Comparison of ENCODE assay signal across 12 cellular contexts in the genomic region with DNA sequence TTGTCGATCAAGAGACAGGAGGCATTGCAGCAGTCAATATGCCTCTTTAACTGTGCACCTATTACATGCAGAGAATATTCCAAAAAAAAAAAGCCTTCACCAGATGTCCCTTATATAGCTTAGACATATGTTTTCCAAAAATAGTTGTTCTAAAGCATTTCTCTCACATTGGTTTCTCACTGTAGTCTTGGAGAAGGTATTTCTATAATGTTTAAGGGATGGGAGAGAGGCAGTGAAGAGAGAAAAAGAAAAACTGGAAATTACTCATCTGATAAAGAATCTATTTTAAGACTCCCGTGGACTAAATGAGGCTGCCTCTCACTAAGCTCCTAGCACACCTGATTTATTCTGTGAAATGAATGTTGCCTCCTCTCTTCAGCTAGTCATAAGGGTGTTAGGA.
"Had no signal": no experiment of that assay in that cellular context is flagged by ENCODE, and none has a peak within 500 bp of the region (broad histone marks: within the 10 kb centered on the region; RNA-seq: fewer than 3 reads in every experiment).

No MANE protein-coding gene starts in this region.

- H3K36me3 ChIP-seq: esophagus squamous epithelium, neutrophil, tibial artery, upper lobe of left lung, uterus had no signal

- H3K9me3 ChIP-seq: esophagus squamous epithelium, mucosa of descending colon, neutrophil, upper lobe of left lung, uterus had no signal

- ATAC-seq: mucosa of descending colon; naive thymus-derived CD8-positive, alpha-beta T cell; right cardiac atrium had no signal

- H2AFZ ChIP-seq: hepatocyte had no signal

- H3K4me1 ChIP-seq: foreskin keratinocyte, upper lobe of left lung, uterus had no signal

- H3K4me3 ChIP-seq: esophagus squamous epithelium, hepatocyte, mucosa of descending colon, tibial artery, upper lobe of left lung, uterus had no signal

- H3K4me2 ChIP-seq: hepatocyte had no signal

- DNase-seq: esophagus squamous epithelium; mucosa of descending colon; naive thymus-derived CD8-positive, alpha-beta T cell; posterior cingulate gyrus; right cardiac atrium; stimulated activated CD4-positive, alpha-beta T cell treated with anti-CD3 and anti-CD28 coated beads, Interleukin-2, amount 100 ng/mL, for 48 hours; tibial artery; uterus had no signal

- H3K27ac ChIP-seq: esophagus squamous epithelium, foreskin keratinocyte, hepatocyte, neutrophil, tibial artery, upper lobe of left lung, uterus had no signal

- H3K27me3 ChIP-seq: hepatocyte, tibial artery, upper lobe of left lung, uterus had no signal
